ENCODE assay signal across 20 cellular contexts in genomic region chr14:100867631-100868315, GRCh38. TPM values are rescaled to one million over a fixed set of nuclear protein-coding genes. Genes with fewer than 3 reads are reported as not detected.
DNase-seq lines count a peak whose midpoint lies in the region; ATAC-seq and TF ChIP-seq lines count a peak whose summit lies in the region.
"Had no signal": no experiment of that assay in that cellular context is flagged by ENCODE, and none has a peak within 500 bp of the region (broad histone marks: within the 10 kb centered on the region; RNA-seq: fewer than 3 reads in every experiment).

No MANE protein-coding gene starts in this region.

- H4K8ac ChIP-seq in neuronal stem cell (ENCODE audit: low read depth, low read length), result no peak overlapping the region

- H2BK5ac ChIP-seq in neuronal stem cell (ENCODE audit: low read length), result no peak overlapping the region

- H3K27me3 Mint-ChIP-seq in CD4-positive, alpha-beta memory T cell, result peaks cover 0 to 3% of the 10 kb centered on the region in 2 donors

- H3K4me3 ChIP-seq in heart right ventricle (no peak overlapping the region), left ventricle myocardium inferior (no peak overlapping the region), neuronal stem cell (ENCODE audit: low read length in 2 of 2) (no peak overlapping the region), upper lobe of right lung (no peak overlapping the region), WERI-Rb-1 (ENCODE audit: low read depth, low read length) (no peak overlapping the region)
- no peak overlapping the region for H3K4me3 ChIP-seq in CD4-positive, alpha-beta memory T cell (ENCODE audit: low read length in 2 of 2)
- H3K4me3 ChIP-seq: A549, BLaER1 had no signal

- DNase-seq in Right ventricle myocardium inferior (ENCODE audit: missing footprints), result peak; percentile 52
- DNase-seq in heart right ventricle, result no peak
- DNase-seq in left ventricle myocardium inferior, result peak; percentile 6
- DNase-seq in neuronal stem cell (ENCODE audit: low spot score), result no peak
- DNase-seq in upper lobe of right lung, result peak; percentile 35
- DNase-seq in 8988T, result no peak
- DNase-seq in WERI-Rb-1, result no peak
- no peak for DNase-seq in CD4-positive, alpha-beta memory T cell
- DNase-seq: CD8-positive, alpha-beta T cell; MV-4-11; NCI-H1417; NCI-H187; NCI-H2227 treated with DMSO at 0.1 percent for 48 hours; NCI-H510A treated with DMSO at 0.1 percent for 48 hours; NCI-H82; OCI-M1 had no signal

- H3K27me3 ChIP-seq in heart right ventricle (peaks cover 0 to 4% (median 0%) of the 10 kb centered on the region in 7 donors), left ventricle myocardium inferior (ENCODE audit: low read depth) (peaks cover 15% of the 10 kb centered on the region), neuronal stem cell (ENCODE audit: control insufficient read depth in 3 of 3, insufficient read depth in 3 of 3, low read depth in 1 of 3, low read length in 3 of 3) (no peaks in the 10 kb centered on the region), upper lobe of right lung (no peaks in the 10 kb centered on the region), WERI-Rb-1 (ENCODE audit: insufficient read depth, low read depth, severe bottlenecking) (peaks cover 23% of the 10 kb centered on the region)
- H3K27me3 ChIP-seq in CD4-positive, alpha-beta memory T cell (ENCODE audit: insufficient read depth, low read length), result no peaks in the 10 kb centered on the region
- H3K27me3 ChIP-seq: BLaER1 had no signal

- 85 to 88% methylated on average over 13 of the region's 13 CpGs for WGBS in heart right ventricle, 2 donors
- WGBS in neuronal stem cell (ENCODE audit: extremely low coverage in 2 of 2, insufficient read length in 2 of 2, insufficient replicate concordance in 1 of 2), 2 donors, result no CpG with 5 or more reads among the region's 13 CpGs

- peak overlapping the region; percentile 96 for H4K91ac ChIP-seq in neuronal stem cell (ENCODE audit: low read depth, low read length, poor library complexity)

- H3K4me1 Mint-ChIP-seq in CD4-positive, alpha-beta memory T cell, result peaks cover 0 to 6% (median 0%) of the 10 kb centered on the region in 4 donors

- H3K27ac Mint-ChIP-seq in CD4-positive, alpha-beta memory T cell, result no peak overlapping the region
- H3K27ac Mint-ChIP-seq: CD8-positive, alpha-beta T cell had no signal

- no peak for ATAC-seq in Right ventricle myocardium inferior
- ATAC-seq in heart right ventricle, result no peak
- ATAC-seq in upper lobe of right lung, result no peak
- ATAC-seq: CD8-positive, alpha-beta T cell had no signal

- peak overlapping the region; percentile 89 for H3K4ac ChIP-seq in neuronal stem cell (ENCODE audit: low read length)

- peak overlapping the region; percentile 66 for H3K23ac ChIP-seq in neuronal stem cell (ENCODE audit: low read depth, low read length, poor library complexity)

- peak overlapping the region; percentile 93 for H3K18ac ChIP-seq in neuronal stem cell (ENCODE audit: low read length)

- CTCF ChIA-PET in CD4-positive, alpha-beta memory T cell (lab: Charles Lee; ENCODE audit: partially characterized antibody), result no interaction called here

- intact Hi-C loops in Right ventricle myocardium inferior (cut with DNase I) (no loop called here), heart right ventricle (cut with DNase I) (no loop called here), left ventricle myocardium inferior (cut with micrococcal nuclease) (no loop called here), upper lobe of right lung (cut with DNase I) (no loop called here)
- intact Hi-C loops in CD4-positive, alpha-beta memory T cell (cut with micrococcal nuclease), result no loop called here

- H3K4me2 ChIP-seq in neuronal stem cell (ENCODE audit: insufficient read depth, low read length, poor library complexity, severe bottlenecking), result no peak overlapping the region
- H3K4me2 ChIP-seq: A549, BLaER1, KMS-11 had no signal

- peak overlapping the region; percentile 99 for H2BK12ac ChIP-seq in neuronal stem cell (ENCODE audit: low read length)

- peak overlapping the region; percentile 82 for H3K14ac ChIP-seq in neuronal stem cell (ENCODE audit: low read length)

- H3K9me3 ChIP-seq in heart right ventricle (no peaks in the 10 kb centered on the region), left ventricle myocardium inferior (replicated peaks) (no peaks in the 10 kb centered on the region), neuronal stem cell (replicated peaks in 1 of 2; ENCODE audit: control insufficient read depth in 2 of 2, insufficient read depth in 1 of 2, low read depth in 1 of 2, low read length in 2 of 2) (peaks cover 2 to 3% of the 10 kb centered on the region in 2 donors), upper lobe of right lung (no peaks in the 10 kb centered on the region), WERI-Rb-1 (ENCODE audit: severe bottlenecking) (peaks cover 5% of the 10 kb centered on the region)
- no peaks in the 10 kb centered on the region for H3K9me3 ChIP-seq in CD4-positive, alpha-beta memory T cell (ENCODE audit: control insufficient read depth in 1 of 2, low read length in 2 of 2)
- H3K9me3 ChIP-seq: A549 had no signal

- peak overlapping the region; percentile 96 for H2AK5ac ChIP-seq in neuronal stem cell (ENCODE audit: low read depth, low read length)

- H3K79me1 ChIP-seq in neuronal stem cell (ENCODE audit: low read depth, low read length), result no peaks in the 10 kb centered on the region

- no peak for TF ChIP-seq CTCF in heart right ventricle (IDR thresholded peaks at IDR 0.05)
- TF ChIP-seq CTCF in left ventricle myocardium inferior (IDR thresholded peaks at IDR 0.05; ENCODE audit: borderline replicate concordance), result no peak
- TF ChIP-seq CTCF in upper lobe of right lung (IDR thresholded peaks at IDR 0.05), result no peak
- no peak for TF ChIP-seq CTCF in WERI-Rb-1 (IDR thresholded peaks at IDR 0.05; ENCODE audit: low read depth, low read length)

- H3K9me3 Mint-ChIP-seq in CD4-positive, alpha-beta memory T cell, result no peaks in the 10 kb centered on the region
- H3K9me3 Mint-ChIP-seq: CD8-positive, alpha-beta T cell had no signal

- peak overlapping the region; percentile 95 for H2BK15ac ChIP-seq in neuronal stem cell (ENCODE audit: low read length)

- no peaks in the 10 kb centered on the region for H3K4me1 ChIP-seq in heart right ventricle
- H3K4me1 ChIP-seq in left ventricle myocardium inferior, result no peaks in the 10 kb centered on the region
- H3K4me1 ChIP-seq in neuronal stem cell (ENCODE audit: control insufficient read depth in 2 of 2, insufficient read depth in 1 of 2, low read depth in 1 of 2, low read length in 2 of 2), result peaks cover 0 to 7% of the 10 kb centered on the region in 2 donors
- no peaks in the 10 kb centered on the region for H3K4me1 ChIP-seq in upper lobe of right lung
- no peaks in the 10 kb centered on the region for H3K4me1 ChIP-seq in CD4-positive, alpha-beta memory T cell (ENCODE audit: insufficient read depth, low read length)
- H3K4me1 ChIP-seq: A549, BLaER1 had no signal

- POLR2A ChIA-PET in CD4-positive, alpha-beta memory T cell (lab: Charles Lee; ENCODE audit: partially characterized antibody), result no interaction called here

- H3K9ac ChIP-seq in neuronal stem cell (ENCODE audit: low read depth, low read length, poor library complexity), result peak overlapping the region; percentile 13
- H3K9ac ChIP-seq: BLaER1, KMS-11 had no signal

- H2BK120ac ChIP-seq in neuronal stem cell (ENCODE audit: low read depth, low read length), result peak overlapping the region; percentile 90

- H3K36me3 Mint-ChIP-seq in CD4-positive, alpha-beta memory T cell, result no peaks in the 10 kb centered on the region
- H3K36me3 Mint-ChIP-seq: CD8-positive, alpha-beta T cell had no signal

- H3K27ac ChIP-seq in heart right ventricle (no peak overlapping the region), left ventricle myocardium inferior (replicated peaks) (no peak overlapping the region), neuronal stem cell (replicated peaks; ENCODE audit: low read length) (no peak overlapping the region), upper lobe of right lung (no peak overlapping the region), WERI-Rb-1 (no peak overlapping the region)
- H3K27ac ChIP-seq in CD4-positive, alpha-beta memory T cell (ENCODE audit: low read depth, low read length), result no peak overlapping the region
- H3K27ac ChIP-seq: A549, BLaER1, KMS-11 had no signal

- H3K4me3 Mint-ChIP-seq in CD4-positive, alpha-beta memory T cell, result no peak overlapping the region
- H3K4me3 Mint-ChIP-seq: CD8-positive, alpha-beta T cell had no signal

- H3K36me3 ChIP-seq in heart right ventricle, result no peaks in the 10 kb centered on the region
- H3K36me3 ChIP-seq in left ventricle myocardium inferior, result no peaks in the 10 kb centered on the region
- H3K36me3 ChIP-seq in neuronal stem cell (replicated peaks in 1 of 2; ENCODE audit: control insufficient read depth in 2 of 2, insufficient read depth in 2 of 2, low read length in 2 of 2), result no peaks in the 10 kb centered on the region
- H3K36me3 ChIP-seq in upper lobe of right lung, result no peaks in the 10 kb centered on the region
- H3K36me3 ChIP-seq in WERI-Rb-1, result no peaks in the 10 kb centered on the region
- H3K36me3 ChIP-seq in CD4-positive, alpha-beta memory T cell (ENCODE audit: insufficient read depth, low read length), result no peaks in the 10 kb centered on the region
- H3K36me3 ChIP-seq: BLaER1 had no signal

- H2AFZ ChIP-seq in neuronal stem cell (ENCODE audit: low read length), result no peak overlapping the region

RNA-seq across cellular contexts. Expression of gene RTL1, which starts 35.7 kb away (rescaled TPM):
- total RNA-seq in Right ventricle myocardium inferior (not detected), heart right ventricle (not detected), left ventricle myocardium inferior (not detected), upper lobe of right lung (not detected)
- not detected for polyA plus RNA-seq in heart right ventricle
- 3.6 TPM for polyA plus RNA-seq in neuronal stem cell (2013, experiment 1 of 2)
- 3.6 TPM for polyA plus RNA-seq in neuronal stem cell (2013, experiment 2 of 2)
- not detected for total RNA-seq in CD4-positive, alpha-beta memory T cell
- polyA plus RNA-seq in CD4-positive, alpha-beta memory T cell, result not detected
- total RNA-seq: CD8-positive, alpha-beta T cell; HT-29 had no signal

RNA-seq across cellular contexts. Expression of gene MEG3, which starts 41.9 kb away (rescaled TPM):
- total RNA-seq in Right ventricle myocardium inferior (34.8 TPM), heart right ventricle (10 to 100 TPM in 7 of 10 donors, 1 to 10 TPM in 3; 8.4 to 27.8 (median 12.4) TPM), left ventricle myocardium inferior (17.5 TPM), upper lobe of right lung (15.6 TPM)
- 100 to 1,000 TPM in 1 of 2 donors, 1 to 10 TPM in 1; 7.7 to 122 TPM for polyA plus RNA-seq in heart right ventricle
- 61.0 TPM for polyA plus RNA-seq in neuronal stem cell (2013, experiment 1 of 2)
- polyA plus RNA-seq in neuronal stem cell (2013, experiment 2 of 2), result 58.1 TPM
- not detected for total RNA-seq in CD4-positive, alpha-beta memory T cell
- polyA plus RNA-seq in CD4-positive, alpha-beta memory T cell, result not detected
- total RNA-seq: CD8-positive, alpha-beta T cell; HT-29 had no signal

Comparison
In these comparisons a context has a peak if more than half of its experiments do, and no peak if none do; other contexts are left out.
1. DNase-seq: peak in Right ventricle myocardium inferior (single experiment), left ventricle myocardium inferior (single experiment) and upper lobe of right lung (single experiment); none in heart right ventricle (0 of 2), neuronal stem cell (single experiment), 8988T (single experiment), WERI-Rb-1 (single experiment) and CD4-positive, alpha-beta memory T cell (0 of 5).
2. RNA of gene MEG3, which starts 41.9 kb away (total RNA-seq): 34.8 TPM in Right ventricle myocardium inferior (single experiment), 17.5 TPM in left ventricle myocardium inferior (single experiment), 15.6 TPM in upper lobe of right lung (single experiment) and 8.4 to 27.8 TPM in heart right ventricle; not detected in CD4-positive, alpha-beta memory T cell; every median in the first group is over 4 times any median in the second.